ENCODE assay signal across 22 cellular contexts in genomic region chr11:47051217-47051616, GRCh38.
DNase-seq lines count a peak whose midpoint lies in the region; ATAC-seq, FAIRE-seq and TF ChIP-seq lines count a peak whose summit lies in the region.
"Had no signal": no experiment of that assay in that cellular context is flagged by ENCODE, and none has a peak within 500 bp of the region (broad histone marks: within the 10 kb centered on the region; RNA-seq: fewer than 3 reads in every experiment).

No MANE protein-coding gene starts in this region.

- H3K27ac Mint-ChIP-seq in astrocyte (ENCODE audit: unreplicated experiment) (no peak overlapping the region), osteocyte (ENCODE audit: unreplicated experiment) (peak overlapping the region; percentile 62)
- H3K27ac Mint-ChIP-seq: activated CD4-positive, alpha-beta T cell treated with anti-CD3 and anti-CD28 coated beads for 36 hours; activated T-helper 2 cell treated with anti-CD3 and anti-CD28 coated beads, Interferon-gamma antibody, Interleukin-2, Interleukin-4, amounts not matched to agents 10 μg/mL and 5 μg/mL and 100 μg/mL, durations not matched to agents 14 hours and 24 hours and 36 hours; effector memory CD8-positive, alpha-beta T cell; mesothelial cell of epicardium; nephron progenitor cell had no signal

- ATAC-seq in GM21381 (IDR thresholded peaks at IDR 0.05; ENCODE audit: unreplicated experiment): no peak
- ATAC-seq: activated CD4-positive, alpha-beta T cell treated with anti-CD3 and anti-CD28 coated beads for 36 hours; effector memory CD8-positive, alpha-beta T cell had no signal

- no peaks in the 10 kb centered on the region for H3K79me2 ChIP-seq in astrocyte (ENCODE audit: insufficient read depth, low read length)

- TF ChIP-seq CTCF in astrocyte (IDR thresholded peaks at IDR 0.05; ENCODE audit: insufficient read depth, low read depth, low read length) (no peak), osteocyte (IDR thresholded peaks at IDR 0.05) (no peak), colonic mucosa (IDR thresholded peaks at IDR 0.05) (no peak)

- no peak overlapping the region for H3K9ac ChIP-seq in astrocyte (ENCODE audit: low read length)
- H3K9ac ChIP-seq in colonic mucosa (ENCODE audit: low read depth in 2 of 2, low read length in 2 of 2): no peak overlapping the region

- H3K27me3 Mint-ChIP-seq in astrocyte (ENCODE audit: low read depth, unreplicated experiment) (no peaks in the 10 kb centered on the region), osteocyte (ENCODE audit: unreplicated experiment) (no peaks in the 10 kb centered on the region)
- H3K27me3 Mint-ChIP-seq: activated CD4-positive, alpha-beta T cell treated with anti-CD3 and anti-CD28 coated beads for 36 hours; effector memory CD8-positive, alpha-beta T cell had no signal

- FAIRE-seq in astrocyte (lab: Jason Lieb, UNC): no peak

- no peak overlapping the region for H3K4me2 ChIP-seq in astrocyte (ENCODE audit: low read length)

- H3K36me3 Mint-ChIP-seq in astrocyte (ENCODE audit: low read depth, unreplicated experiment) (peaks cover 7% of the 10 kb centered on the region), osteocyte (ENCODE audit: unreplicated experiment) (peaks cover 5% of the 10 kb centered on the region)

- H3K4me1 ChIP-seq in astrocyte (ENCODE audit: insufficient read depth, low read length): peaks cover 6% of the 10 kb centered on the region
- no peaks in the 10 kb centered on the region for H3K4me1 ChIP-seq in colonic mucosa
- H3K4me1 ChIP-seq: testis had no signal

- no peaks in the 10 kb centered on the region for H3K27me3 ChIP-seq in astrocyte (ENCODE audit: insufficient read depth, low read length)
- H3K27me3 ChIP-seq in colonic mucosa: no peaks in the 10 kb centered on the region
- H3K27me3 ChIP-seq: testis had no signal

- H3K4me1 Mint-ChIP-seq in astrocyte (ENCODE audit: low read depth, unreplicated experiment) (peaks cover 15% of the 10 kb centered on the region), osteocyte (ENCODE audit: unreplicated experiment) (peaks cover 14% of the 10 kb centered on the region)
- H3K4me1 Mint-ChIP-seq: activated CD4-positive, alpha-beta T cell treated with anti-CD3 and anti-CD28 coated beads for 36 hours; nephron progenitor cell had no signal

- no peak overlapping the region for H2AFZ ChIP-seq in astrocyte (ENCODE audit: low read depth, low read length)

- intact Hi-C loops in colonic mucosa (cut with DNase I) (no loop called here), posterior vena cava (cut with DNase I) (no loop called here)

- H3K27ac ChIP-seq in astrocyte (ENCODE audit: low read depth, low read length) (no peak overlapping the region), colonic mucosa (no peak overlapping the region)
- H3K27ac ChIP-seq: HL-60, RWPE1, testis had no signal

- H3K36me3 ChIP-seq in astrocyte (ENCODE audit: insufficient read depth, low read length) (no peaks in the 10 kb centered on the region), colonic mucosa (no peaks in the 10 kb centered on the region)

- H3K4me3 ChIP-seq in astrocyte (ENCODE audit: insufficient read depth, low read depth, low read length): no peak overlapping the region
- no peak overlapping the region for H3K4me3 ChIP-seq in colonic mucosa
- H3K4me3 ChIP-seq: testis had no signal

- H3K9me3 Mint-ChIP-seq in astrocyte (ENCODE audit: unreplicated experiment) (peaks cover 3% of the 10 kb centered on the region), osteocyte (ENCODE audit: unreplicated experiment) (no peaks in the 10 kb centered on the region)
- H3K9me3 Mint-ChIP-seq: activated T-helper 2 cell treated with anti-CD3 and anti-CD28 coated beads, Interferon-gamma antibody, Interleukin-2, Interleukin-4, amounts not matched to agents 10 μg/mL and 5 μg/mL and 100 μg/mL, durations not matched to agents 14 hours and 24 hours and 36 hours; effector memory CD8-positive, alpha-beta T cell; nephron progenitor cell had no signal

- no peak overlapping the region for H3K4me3 Mint-ChIP-seq in astrocyte (ENCODE audit: unreplicated experiment)
- no peak overlapping the region for H3K4me3 Mint-ChIP-seq in osteocyte (ENCODE audit: unreplicated experiment)
- H3K4me3 Mint-ChIP-seq: activated CD4-positive, alpha-beta T cell treated with anti-CD3 and anti-CD28 coated beads for 36 hours; effector memory CD8-positive, alpha-beta T cell; mesothelial cell of epicardium; nephron progenitor cell had no signal

- peaks cover 13% of the 10 kb centered on the region for H4K20me1 ChIP-seq in astrocyte (ENCODE audit: insufficient read depth, low read length)

- DNase-seq in EH (ENCODE audit: low read depth): peak; percentile 62
- DNase-seq in astrocyte (ENCODE audit: low read depth): peak; percentile 21
- DNase-seq in fibroblast of the conjunctiva (ENCODE audit: low read depth): peak; percentile 36
- no peak for DNase-seq in osteocyte (ENCODE audit: extremely low spot score, unreplicated experiment)
- DNase-seq in medulla oblongata (ENCODE audit: extremely low spot score): no peak
- DNase-seq in colonic mucosa: no peak
- no peak for DNase-seq in posterior vena cava (ENCODE audit: low spot score)
- DNase-seq: activated CD4-positive, alpha-beta T cell treated with anti-CD3 and anti-CD28 coated beads for 36 hours; cerebellar nuclear complex; effector memory CD8-positive, alpha-beta T cell; HCEC 1CT; NCI-H187 treated with DMSO at 0.1 percent for 48 hours; NCI-H446; nephron progenitor cell; stimulated activated CD4-positive, alpha-beta T cell treated with anti-CD3 and anti-CD28 coated beads, Interleukin-15, amount 100 ng/mL, for 24 hours; SW 1271; testis had no signal

- H3K9me3 ChIP-seq in astrocyte (ENCODE audit: insufficient read depth, low read depth, low read length) (no peaks in the 10 kb centered on the region), colonic mucosa (no peaks in the 10 kb centered on the region)
- H3K9me3 ChIP-seq: testis had no signal

Comparison
In these comparisons a context has a peak if more than half of its experiments do, and no peak if none do; other contexts are left out.
1. DNase-seq: peak in EH (single experiment), astrocyte (single experiment) and fibroblast of the conjunctiva (single experiment); none in osteocyte (single experiment), medulla oblongata (single experiment), colonic mucosa (single experiment) and posterior vena cava (single experiment).